17 cellular contexts compared by ENCODE assay signal in genomic region chr6:169852504-169853195, GRCh38.
DNase-seq lines count a peak whose midpoint lies in the region; ATAC-seq, FAIRE-seq and TF ChIP-seq lines count a peak whose summit lies in the region.
"Had no signal": no experiment of that assay in that cellular context is flagged by ENCODE, and none has a peak within 500 bp of the region (broad histone marks: within the 10 kb centered on the region; RNA-seq: fewer than 3 reads in every experiment).

No MANE protein-coding gene starts in this region.

- no peak for ATAC-seq in SK-N-SH treated with all-trans-retinoic acid at 6 μM for 48 hours
- ATAC-seq in Right ventricle myocardium superior (ENCODE audit: poor library complexity), result no peak
- ATAC-seq in aorta (ENCODE audit: low FRiP score), result peak; percentile 20
- no peak for ATAC-seq in HG02884 (IDR thresholded peaks at IDR 0.05; ENCODE audit: unreplicated experiment)
- ATAC-seq: activated CD4-positive, CD25-positive, alpha-beta regulatory T cell treated with anti-CD3 and anti-CD28 coated beads, Interleukin-2, amount 50 U/mL, for 24 hours had no signal

- no peak overlapping the region for H3K9ac ChIP-seq in SK-N-SH

- H3K36me3 ChIP-seq in SK-N-SH (replicated peaks in 1 of 2; ENCODE audit: control insufficient read depth in 1 of 2, insufficient read depth in 2 of 2, low read length in 1 of 2), result no peaks in the 10 kb centered on the region
- no peaks in the 10 kb centered on the region for H3K36me3 ChIP-seq in osteoblast (ENCODE audit: insufficient read depth, low read length)
- no peaks in the 10 kb centered on the region for H3K36me3 ChIP-seq in aorta (ENCODE audit: control insufficient read depth in 1 of 2, insufficient read depth in 2 of 2, low read length in 1 of 2)
- H3K36me3 ChIP-seq: adrenal gland had no signal

- intact Hi-C loops in Right ventricle myocardium superior (cut with DNase I) (no loop called here), aorta (cut with DNase I) (no loop called here)

- no peaks in the 10 kb centered on the region for H3K79me2 ChIP-seq in SK-N-SH (ENCODE audit: insufficient read depth)
- no peaks in the 10 kb centered on the region for H3K79me2 ChIP-seq in osteoblast (ENCODE audit: insufficient read depth, low read length)

- H2AFZ ChIP-seq in SK-N-SH (ENCODE audit: low read depth), result no peak overlapping the region
- H2AFZ ChIP-seq in osteoblast (ENCODE audit: low read length), result no peak overlapping the region

- TF ChIP-seq EP300 in SK-N-SH (IDR thresholded peaks at IDR 0.05; ENCODE audit: borderline replicate concordance in 1 of 2, low read depth in 1 of 2, low read length in 1 of 2), result no peak

- no peaks in the 10 kb centered on the region for H3K4me1 ChIP-seq in SK-N-SH (ENCODE audit: control insufficient read depth in 1 of 2, insufficient read depth in 2 of 2, low read depth in 1 of 2, low read length in 1 of 2)
- H3K4me1 ChIP-seq in osteoblast (ENCODE audit: insufficient read depth, low read length), result no peaks in the 10 kb centered on the region
- H3K4me1 ChIP-seq in aorta (ENCODE audit: control insufficient read depth in 1 of 2, insufficient read depth in 2 of 2, low read length in 2 of 2), result no peaks in the 10 kb centered on the region
- H3K4me1 ChIP-seq: adrenal gland had no signal

- FAIRE-seq in GM19239 (lab: Jason Lieb, UNC), result no peak
- FAIRE-seq: G401.6 had no signal

- no peaks in the 10 kb centered on the region for H3K27me3 ChIP-seq in SK-N-SH (ENCODE audit: insufficient read depth)
- H3K27me3 ChIP-seq in osteoblast (ENCODE audit: insufficient read depth, low read length), result no peaks in the 10 kb centered on the region
- H3K27me3 ChIP-seq in aorta (ENCODE audit: control insufficient read depth in 1 of 2, insufficient read depth in 2 of 2, low read length in 1 of 2), result no peaks in the 10 kb centered on the region
- H3K27me3 ChIP-seq: adrenal gland had no signal

- 37% methylated on average over 5 of the region's 5 CpGs for WGBS in SK-N-SH (ENCODE audit: low lambda C conversion rate)
- WGBS in aorta, 2 donors, result 76 to 78% methylated on average over 5 of the region's 5 CpGs

- TF ChIP-seq CTCF in SK-N-SH (IDR thresholded peaks at IDR 0.05), result no peak
- no peak for TF ChIP-seq CTCF in osteoblast (IDR thresholded peaks at IDR 0.05; ENCODE audit: extremely low read depth, low read depth, low read length)

- H3K9me3 ChIP-seq in SK-N-SH (no peaks in the 10 kb centered on the region), osteoblast (ENCODE audit: low read depth, low read length) (no peaks in the 10 kb centered on the region), aorta (ENCODE audit: control insufficient read depth, low read length) (no peaks in the 10 kb centered on the region)
- H3K9me3 ChIP-seq: adrenal gland had no signal

- CTCF ChIA-PET in SK-N-SH (lab: Yijun Ruan, JAX), result interaction anchor here (0.8 to 4.4 kb wide), 2 partner anchors 15 to 21 kb away, joined by 3 to 21 read pairs; no protein-coding TSS in a partner anchor

- TF ChIP-seq RAD21 in SK-N-SH (IDR thresholded peaks at IDR 0.05; ENCODE audit: low read length), result no peak

- POLR2A ChIA-PET in SK-N-SH (lab: Yijun Ruan, JAX), result no interaction called here

- H3K4me2 ChIP-seq in SK-N-SH (no peak overlapping the region), osteoblast (ENCODE audit: insufficient read depth, low read length) (no peak overlapping the region)

- H3K4me3 ChIP-seq in SK-N-SH (ENCODE audit: low read depth in 2 of 2, low read length in 1 of 2) (no peak overlapping the region), osteoblast (ENCODE audit: insufficient read depth, low read length) (no peak overlapping the region), aorta (ENCODE audit: low read length in 2 of 2) (no peak overlapping the region)
- H3K4me3 ChIP-seq: adrenal gland had no signal

- H3K27ac ChIP-seq in SK-N-SH (ENCODE audit: low read depth in 2 of 2, low read length in 1 of 2) (no peak overlapping the region), osteoblast (ENCODE audit: low read depth, low read length) (no peak overlapping the region), aorta (ENCODE audit: low read depth in 1 of 2, low read length in 2 of 2) (no peak overlapping the region)
- H3K27ac ChIP-seq: 22Rv1 had no signal

- H3F3A ChIP-seq in SK-N-SH (replicated peaks; ENCODE audit: insufficient read depth), result no peaks in the 10 kb centered on the region

- no peaks in the 10 kb centered on the region for H3K9me2 ChIP-seq in SK-N-SH

- DNase-seq in SK-N-SH (peak; percentile 17), Right ventricle myocardium superior (peak; percentile 30), osteoblast (ENCODE audit: insufficient read length, low spot score, missing footprints) (peak; percentile 23), aorta (no peak), GM19239 (ENCODE audit: insufficient read length, low spot score) (no peak)
- DNase-seq in stimulated activated CD4-positive, alpha-beta T cell treated with anti-CD3 and anti-CD28 coated beads, Interleukin-1b, Interleukin-23, amount 100 ng/mL, for 48 hours, result no peak
- DNase-seq: CD8-positive, alpha-beta memory T cell; HCEC 1CT; NCI-H2227 treated with DMSO at 0.1 percent for 48 hours; stimulated activated CD4-positive, alpha-beta T cell treated with anti-CD3 and anti-CD28 coated beads, Interleukin-4, amount 100 ng/mL, for 24 hours; stimulated activated naive CD4-positive, alpha-beta T cell had no signal

- H4K20me1 ChIP-seq in SK-N-SH (ENCODE audit: insufficient read depth) (no peaks in the 10 kb centered on the region), osteoblast (ENCODE audit: insufficient read depth, low read length) (no peaks in the 10 kb centered on the region)

TF ChIP-seq in SK-N-SH, 30 proteins besides CTCF, POLR2A, EP300 and RAD21:
- TF ChIP-seq RXRA (IDR thresholded peaks at IDR 0.05; ENCODE audit: borderline replicate concordance, low read depth) (no peak), TEAD4 (IDR thresholded peaks at IDR 0.05; ENCODE audit: borderline replicate concordance, insufficient read depth) (no peak), RFX5 (IDR thresholded peaks at IDR 0.05; ENCODE audit: low read length) (no peak), FOXJ3 (CRISPR knock-in tag; IDR thresholded peaks at IDR 0.05) (no peak), ELF1 (IDR thresholded peaks at IDR 0.05) (no peak)

TF ChIP-seq in SK-N-SH treated with all-trans-retinoic acid at 6 μM for 48 hours, 23 proteins besides CTCF, POLR2A, EP300 and RAD21:
- no peak for TF ChIP-seq ZNF565 (CRISPR knock-in tag; conservative IDR thresholded peaks at IDR 0.05; ENCODE audit: low read depth)
- TF ChIP-seq BACH2 (CRISPR knock-in tag; IDR thresholded peaks at IDR 0.05; ENCODE audit: borderline replicate concordance), result no peak
- no peak for TF ChIP-seq TOX (CRISPR knock-in tag; IDR thresholded peaks at IDR 0.05; ENCODE audit: borderline replicate concordance)
- no peak for TF ChIP-seq CSDC2 (CRISPR knock-in tag; IDR thresholded peaks at IDR 0.05)
- TF ChIP-seq RARB (CRISPR knock-in tag; IDR thresholded peaks at IDR 0.05), result no peak
- no peak for TF ChIP-seq CSRNP3 (CRISPR knock-in tag; IDR thresholded peaks at IDR 0.05)
- TF ChIP-seq POU6F1 (CRISPR knock-in tag; IDR thresholded peaks at IDR 0.05; ENCODE audit: borderline replicate concordance, low read depth), result no peak
- no peak for TF ChIP-seq ZFP3 (CRISPR knock-in tag; IDR thresholded peaks at IDR 0.05)
- TF ChIP-seq PPARA (CRISPR knock-in tag; IDR thresholded peaks at IDR 0.05; ENCODE audit: borderline replicate concordance), result no peak
- TF ChIP-seq ESRRG (CRISPR knock-in tag; IDR thresholded peaks at IDR 0.05), result no peak
- TF ChIP-seq SNAI2 (CRISPR knock-in tag; IDR thresholded peaks at IDR 0.05), result no peak

Comparison
In these comparisons a context has a peak if more than half of its experiments do, and no peak if none do; other contexts are left out.
1. DNase-seq: peak in SK-N-SH (single experiment), Right ventricle myocardium superior (single experiment) and osteoblast (single experiment); none in aorta (0 of 2), GM19239 (single experiment) and stimulated activated CD4-positive, alpha-beta T cell treated with anti-CD3 and anti-CD28 coated beads, Interleukin-1b, Interleukin-23, amount 100 ng/mL, for 48 hours (single experiment).